In genomic region chr9:135971892-135972291, GRCh38 we compare ENCODE assay signal across 1 cellular context.
TF ChIP-seq lines count a peak whose summit lies in the region.

No MANE protein-coding gene starts in this region.

TF ChIP-seq in H1, 55 proteins besides CTCF, POLR2A, EP300 and RAD21 (continued from another document):
- TF ChIP-seq, protein P1, sequence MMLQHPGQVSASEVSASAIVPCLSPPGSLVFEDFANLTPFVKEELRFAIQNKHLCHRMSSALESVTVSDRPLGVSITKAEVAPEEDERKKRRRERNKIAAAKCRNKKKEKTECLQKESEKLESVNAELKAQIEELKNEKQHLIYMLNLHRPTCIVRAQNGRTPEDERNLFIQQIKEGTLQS (IDR thresholded peaks at IDR 0.05; ENCODE audit: insufficient read depth, low read depth, low read length), result no peak
- TF ChIP-seq NANOG (IDR thresholded peaks at IDR 0.05; ENCODE audit: insufficient read depth, low read depth, low read length, poor library complexity, severe bottlenecking), result no peak
- no peak for TF ChIP-seq BRCA1 (IDR thresholded peaks at IDR 0.05; ENCODE audit: low read depth, low read length)
- no peak for TF ChIP-seq NRF1 (IDR thresholded peaks at IDR 0.05; ENCODE audit: low read depth, low read length)
- TF ChIP-seq RNF2 (IDR thresholded peaks at IDR 0.05; ENCODE audit: borderline replicate concordance, low read depth, low read length, missing control alignments, poor library complexity, severe bottlenecking), result no peak
- TF ChIP-seq HDAC6 (IDR thresholded peaks at IDR 0.05; ENCODE audit: low read depth, low read length), result no peak
- TF ChIP-seq GTF2F1 (IDR thresholded peaks at IDR 0.05; ENCODE audit: borderline replicate concordance, low read depth, low read length), result no peak
- no peak for TF ChIP-seq CBX8 (IDR thresholded peaks at IDR 0.05; ENCODE audit: borderline replicate concordance, low read depth, low read length)
- no peak for TF ChIP-seq BCL11A (IDR thresholded peaks at IDR 0.05; ENCODE audit: low read depth in 2 of 2, low read length in 2 of 2)
- TF ChIP-seq SP1 (IDR thresholded peaks at IDR 0.05; ENCODE audit: low read depth, low read length), result peak; percentile 73
- TF ChIP-seq CHD1 (IDR thresholded peaks at IDR 0.05; ENCODE audit: low read depth, low read length), result no peak
- no peak for TF ChIP-seq PHF8 (conservative IDR thresholded peaks at IDR 0.05; ENCODE audit: low read depth, low read length)
- no peak for TF ChIP-seq JUN (IDR thresholded peaks at IDR 0.05; ENCODE audit: low read depth, low read length)
- TF ChIP-seq TAF1 (IDR thresholded peaks at IDR 0.05; ENCODE audit: low read depth, low read length), result no peak
- TF ChIP-seq RXRA (IDR thresholded peaks at IDR 0.05; ENCODE audit: insufficient read depth, low read depth, low read length), result no peak
- no peak for TF ChIP-seq EZH2 (IDR thresholded peaks at IDR 0.05; ENCODE audit: low read depth, low read length, severe bottlenecking)
- TF ChIP-seq SRF (IDR thresholded peaks at IDR 0.05; ENCODE audit: low read depth, low read length), result no peak
- no peak for TF ChIP-seq FOSL1 (IDR thresholded peaks at IDR 0.05; ENCODE audit: insufficient read depth, low read depth, low read length)
- peak; percentile 25; the same call in 1 of the 2 replicates for TF ChIP-seq TBP (IDR thresholded peaks at IDR 0.05; ENCODE audit: low read depth, low read length)
- TF ChIP-seq TAF7 (optimal IDR thresholded peaks at IDR 0.05; ENCODE audit: borderline replicate concordance, low read depth, low read length), result peak; percentile 89
- no peak for TF ChIP-seq CEBPB (IDR thresholded peaks at IDR 0.05; ENCODE audit: low read depth, low read length)
- TF ChIP-seq ATF2 (IDR thresholded peaks at IDR 0.05; ENCODE audit: low read length), result peak; percentile 77; the same call in 1 of the 2 replicates
- peak; percentile 100 for TF ChIP-seq SIN3A (conservative IDR thresholded peaks at IDR 0.05 in 1 of 2, IDR thresholded peaks at IDR 0.05 in 1 of 2; ENCODE audit: low read depth in 1 of 2, low read length in 2 of 2)
- TF ChIP-seq YY1 (IDR thresholded peaks at IDR 0.05; ENCODE audit: low read depth, low read length), result peak; percentile 73; the same call in 1 of the 2 replicates
- no peak for TF ChIP-seq SUZ12 (IDR thresholded peaks at IDR 0.05; ENCODE audit: low read length)
- TF ChIP-seq CHD2 (IDR thresholded peaks at IDR 0.05; ENCODE audit: low read length), result 0 out of 2 replicates have a peak, but pooled peaks have one; percentile 38
- TF ChIP-seq, protein P2, sequence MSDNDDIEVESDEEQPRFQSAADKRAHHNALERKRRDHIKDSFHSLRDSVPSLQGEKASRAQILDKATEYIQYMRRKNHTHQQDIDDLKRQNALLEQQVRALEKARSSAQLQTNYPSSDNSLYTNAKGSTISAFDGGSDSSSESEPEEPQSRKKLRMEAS (IDR thresholded peaks at IDR 0.05), result peak; percentile 94
- no peak for TF ChIP-seq EGR1 (IDR thresholded peaks at IDR 0.05; ENCODE audit: borderline replicate concordance, low read depth, low read length)
- TF ChIP-seq SIRT6 (IDR thresholded peaks at IDR 0.05; ENCODE audit: low read length), result no peak
